Comparison of ENCODE assay signal across 8 cellular contexts in genomic region chr17:43418441-43419374, GRCh38. TPM values are rescaled to one million over a fixed set of nuclear protein-coding genes. Genes with fewer than 3 reads are reported as not detected.
DNase-seq lines count a peak whose midpoint lies in the region; ATAC-seq and TF ChIP-seq lines count a peak whose summit lies in the region.

No MANE protein-coding gene starts in this region.

- H3K18ac ChIP-seq in trophoblast cell (ENCODE audit: low read length) = no peak overlapping the region

- no peak overlapping the region for H3K4me2 ChIP-seq in trophoblast cell (ENCODE audit: low read length)

- BruUV-seq in Caco-2 (replicated peaks; lab: Mats Ljungman, UMichigan) = no TSS peak

- peaks cover 6% of the 10 kb centered on the region for H3K4me1 Mint-ChIP-seq in Caco-2 (ENCODE audit: low read depth, unreplicated experiment)

- no peak overlapping the region for H2AK5ac ChIP-seq in trophoblast cell (ENCODE audit: low read length)

- no peak overlapping the region for H3K27ac Mint-ChIP-seq in Caco-2 (ENCODE audit: unreplicated experiment)

- H3K27me3 ChIP-seq in RWPE2 (ENCODE audit: insufficient read depth, poor library complexity, severe bottlenecking) (no peaks in the 10 kb centered on the region), esophagus squamous epithelium (no peaks in the 10 kb centered on the region), trophoblast cell (ENCODE audit: insufficient read depth, low read length) (no peaks in the 10 kb centered on the region), Caco-2 (replicated peaks; ENCODE audit: control insufficient read depth, insufficient read depth, low read length) (no peaks in the 10 kb centered on the region)

- H4K8ac ChIP-seq in trophoblast cell (ENCODE audit: low read depth, low read length) = peak overlapping the region; percentile 41

- H3K4me1 ChIP-seq in RWPE2 (ENCODE audit: insufficient read depth, poor library complexity, severe bottlenecking) (peaks cover 28% of the 10 kb centered on the region), esophagus squamous epithelium (peaks cover 31 to 56% (median 45%) of the 10 kb centered on the region in 3 donors), trophoblast cell (ENCODE audit: control insufficient read depth in 1 of 2, insufficient read depth in 2 of 2, low read length in 2 of 2) (peaks cover 9 to 19% of the 10 kb centered on the region in 2 experiments), Caco-2 (no peaks in the 10 kb centered on the region)

- H4K12ac ChIP-seq in trophoblast cell (ENCODE audit: low read depth, low read length) = no peak overlapping the region

- peaks cover 6% of the 10 kb centered on the region for H3K36me3 Mint-ChIP-seq in Caco-2 (ENCODE audit: insufficient read depth, unreplicated experiment)

- H3K9ac ChIP-seq in trophoblast cell (ENCODE audit: low read length) = no peak overlapping the region

- H3K27ac ChIP-seq in RWPE2 (ENCODE audit: poor library complexity, severe bottlenecking) = peak overlapping the region; percentile 91
- peak overlapping the region; percentile 79 to 94 (median 90) for H3K27ac ChIP-seq in esophagus squamous epithelium
- peak overlapping the region; percentile 31 for H3K27ac ChIP-seq in trophoblast cell (ENCODE audit: low read depth, low read length)

- H2BK12ac ChIP-seq in trophoblast cell (ENCODE audit: low read length) = peak overlapping the region; percentile 73

- H3K4me3 ChIP-seq in RWPE2 (ENCODE audit: severe bottlenecking) (no peak overlapping the region), esophagus squamous epithelium (peak overlapping the region in 3 of 4 donors; percentile 1 to 47 (median 25)), trophoblast cell (ENCODE audit: low read depth, low read length) (no peak overlapping the region), Caco-2 (ENCODE audit: low read depth, low read length) (no peak overlapping the region)

- intact Hi-C loops in esophagus squamous epithelium (cut with DNase I) = no loop called here
- intact Hi-C loops in Caco-2 (cut with micrococcal nuclease; ENCODE audit: unreplicated experiment) = no loop called here

- no peaks in the 10 kb centered on the region for H3K27me3 Mint-ChIP-seq in Caco-2 (ENCODE audit: insufficient read depth, unreplicated experiment)

- H2BK5ac ChIP-seq in trophoblast cell (ENCODE audit: low read depth, low read length, poor library complexity) = no peak overlapping the region

- H3K9me3 ChIP-seq in RWPE2 (ENCODE audit: severe bottlenecking) = no peaks in the 10 kb centered on the region
- H3K9me3 ChIP-seq in esophagus squamous epithelium = no peaks in the 10 kb centered on the region
- no peaks in the 10 kb centered on the region for H3K9me3 ChIP-seq in trophoblast cell (ENCODE audit: insufficient read depth, low read depth, low read length)
- no peaks in the 10 kb centered on the region for H3K9me3 ChIP-seq in Caco-2

- no peak overlapping the region for H3K4ac ChIP-seq in trophoblast cell (ENCODE audit: low read depth, low read length)

- H3K23ac ChIP-seq in trophoblast cell (ENCODE audit: low read length) = no peak overlapping the region

- CTCF ChIA-PET in Caco-2 (lab: Charles Lee) = interaction anchor here (0.6 to 1.0 kb wide), 2 partner anchors 14 to 65 kb away, joined by 3 to 7 read pairs; partner anchors contain the start of gene DHX8

- H3K79me2 ChIP-seq in trophoblast cell (ENCODE audit: control insufficient read depth, insufficient read depth, low read length, poor library complexity) = no peaks in the 10 kb centered on the region

- peak overlapping the region; percentile 36 for H4K91ac ChIP-seq in trophoblast cell (ENCODE audit: low read depth, low read length)

- DNase-seq in AG09319 (ENCODE audit: extremely low read depth, low read depth) (peak; percentile 42), Kasumi-1 (lab: John Stamatoyannopoulos, UW) (peak; percentile 81 to 84), RWPE2 (ENCODE audit: low spot score) (peak; percentile 93), esophagus squamous epithelium (lab: John Stamatoyannopoulos, UW) (no peak), trophoblast cell (peak; percentile 76 to 80), Caco-2 (no peak)

- H3K36me3 ChIP-seq in RWPE2 (ENCODE audit: low read depth) (no peaks in the 10 kb centered on the region), esophagus squamous epithelium (no peaks in the 10 kb centered on the region), trophoblast cell (ENCODE audit: control insufficient read depth in 1 of 2, insufficient read depth in 2 of 2, low read length in 2 of 2) (no peaks in the 10 kb centered on the region), Caco-2 (ENCODE audit: control insufficient read depth, insufficient read depth, low read length) (no peaks in the 10 kb centered on the region)

- TF ChIP-seq CTCF in AG09319 (IDR thresholded peaks at IDR 0.05; ENCODE audit: low read depth, low read length) = peak; percentile 21
- peak; percentile 18 for TF ChIP-seq CTCF in RWPE2 (IDR thresholded peaks at IDR 0.05; ENCODE audit: poor library complexity, severe bottlenecking)
- no peak for TF ChIP-seq CTCF in esophagus squamous epithelium (IDR thresholded peaks at IDR 0.05)
- TF ChIP-seq CTCF in Caco-2 (IDR thresholded peaks at IDR 0.05; ENCODE audit: insufficient read depth in 1 of 2, low read depth in 1 of 2, low read length in 1 of 2, severe bottlenecking in 1 of 2, unreplicated experiment in 1 of 2) = no peak

- 37 to 42% methylated on average over 6 to 10 of the region's 18 CpGs for WGBS in esophagus squamous epithelium, 2 donors
- WGBS in trophoblast cell (ENCODE audit: extremely low coverage, insufficient coverage, insufficient read length) = no CpG with 5 or more reads among the region's 18 CpGs

- no peak overlapping the region for H3K4me3 Mint-ChIP-seq in Caco-2 (ENCODE audit: unreplicated experiment)

- H3K79me1 ChIP-seq in trophoblast cell (ENCODE audit: low read length) = peaks cover 7% of the 10 kb centered on the region

- ATAC-seq in RWPE2 (ENCODE audit: low read depth) (peak; percentile 99), GM19324 (IDR thresholded peaks at IDR 0.05; ENCODE audit: low FRiP score, unreplicated experiment) (no peak), GM18858 (IDR thresholded peaks at IDR 0.05; ENCODE audit: unreplicated experiment) (no peak)

- H2BK120ac ChIP-seq in trophoblast cell (ENCODE audit: insufficient read depth, low read length, poor library complexity) = peak overlapping the region; percentile 43

- TF ChIP-seq POLR2A in esophagus squamous epithelium (IDR thresholded peaks at IDR 0.05) = peak in 2 of 4 donors; percentile 40 to 48

- H3K14ac ChIP-seq in trophoblast cell (ENCODE audit: low read length) = no peak overlapping the region

- H3K9me3 Mint-ChIP-seq in Caco-2 (ENCODE audit: unreplicated experiment) = no peaks in the 10 kb centered on the region

- H2AFZ ChIP-seq in trophoblast cell (ENCODE audit: insufficient read depth, low read length, poor library complexity) = peak overlapping the region; percentile 4

- POLR2A ChIA-PET in Caco-2 (lab: Charles Lee) = no interaction called here

RNA-seq across cellular contexts. Expression of gene ARL4D, which starts 19.9 kb away (rescaled TPM):
- total RNA-seq in esophagus squamous epithelium (10 to 100 TPM; 54.2 to 94.1 (median 61.5) TPM), Caco-2 (2022) (16.0 and 19.9 TPM in 2 replicates)
- 11.4 and 12.1 TPM in 2 replicates for polyA plus RNA-seq in trophoblast cell (2013)

Comparison
In these comparisons a context has a peak if more than half of its experiments do, and no peak if none do; other contexts are left out.
1. DNase-seq: peak in AG09319 (single experiment), Kasumi-1 (2 of 2), RWPE2 (single experiment) and trophoblast cell (2 of 2); none in esophagus squamous epithelium (single experiment) and Caco-2 (0 of 2).
2. CTCF ChIP-seq: peak in AG09319 (single experiment) and RWPE2 (single experiment); none in esophagus squamous epithelium (0 of 6) and Caco-2 (0 of 2).
3. H3K27ac ChIP-seq: peak in every context shown above with its lines; median percentile 91 in RWPE2; 90 in esophagus squamous epithelium; 31 in trophoblast cell.
4. H3K4me3 ChIP-seq: peak in esophagus squamous epithelium (3 of 4); none in RWPE2 (single experiment), trophoblast cell (single experiment) and Caco-2 (single experiment).